8 cellular contexts compared by ENCODE assay signal in genomic region chr14:76904100-76904739, GRCh38.
A peak's percentile ranks its signal among the peaks of the same experiment; 100 is the strongest.
DNase-seq lines count a peak whose midpoint lies in the region; ATAC-seq, FAIRE-seq and TF ChIP-seq lines count a peak whose summit lies in the region.

No MANE protein-coding gene starts in this region.

- H2BK15ac ChIP-seq in H1 (ENCODE audit: low read length): peak overlapping the region; percentile 55; the same call in 1 of the 2 replicates

- peaks cover 0 to 8% (median 0%) of the 10 kb centered on the region in 5 donors for H3K27me3 Mint-ChIP-seq in naive thymus-derived CD4-positive, alpha-beta T cell

- H3K36me3 Mint-ChIP-seq in naive thymus-derived CD4-positive, alpha-beta T cell: peaks cover 0 to 9% (median 0%) of the 10 kb centered on the region in 5 donors

- H3K4me3 Mint-ChIP-seq in naive thymus-derived CD4-positive, alpha-beta T cell: peak overlapping the region in 4 of 10 donors; percentile 71 to 81 (median 76)

- 90% methylated on average over 19 of the region's 19 CpGs; no CpG with 5 or more reads in 1 of the 2 experiments for WGBS in H1 (ENCODE audit: extremely low coverage in 1 of 2, insufficient coverage in 1 of 2, insufficient read length in 1 of 2, insufficient replicate concordance in 2 of 2, low coverage in 1 of 2, low lambda C conversion rate in 2 of 2, missing lambda C conversion rate in 1 of 2), 2 experiments

- H4K20me1 ChIP-seq in H1 (replicated peaks in 1 of 2; ENCODE audit: control insufficient read depth in 1 of 2, insufficient read depth in 2 of 2, low read length in 2 of 2): no peaks in the 10 kb centered on the region

- no peak overlapping the region for H3K18ac ChIP-seq in H1 (ENCODE audit: extremely low read depth, low read length)

- no peak overlapping the region for H3K14ac ChIP-seq in H1 (ENCODE audit: insufficient read length)

- no peak for ATAC-seq in naive thymus-derived CD4-positive, alpha-beta T cell
- no peak for ATAC-seq in HG03432 (IDR thresholded peaks at IDR 0.05; ENCODE audit: unreplicated experiment)
- ATAC-seq in GM21717 (IDR thresholded peaks at IDR 0.05; ENCODE audit: unreplicated experiment): no peak

- no peak overlapping the region; the same call in 1 of the 2 replicates for H2BK12ac ChIP-seq in H1 (ENCODE audit: low read depth, low read length)

- peaks cover 21 to 38% (median 25%) of the 10 kb centered on the region in 7 donors for H3K4me1 Mint-ChIP-seq in naive thymus-derived CD4-positive, alpha-beta T cell

- H3K27me3 ChIP-seq in H1 (replicated peaks in 1 of 4; ENCODE audit: control insufficient read depth in 3 of 4, extremely low read depth in 1 of 4, insufficient read depth in 3 of 4, low read length in 3 of 4): no peaks in the 10 kb centered on the region
- no peaks in the 10 kb centered on the region for H3K27me3 ChIP-seq in naive thymus-derived CD4-positive, alpha-beta T cell (ENCODE audit: control insufficient read depth in 2 of 2, insufficient read depth in 2 of 2, low read length in 2 of 2)

- H3K36me3 ChIP-seq in H1 (ENCODE audit: control insufficient read depth in 2 of 4, insufficient read depth in 4 of 4, low read length in 3 of 4): no peaks in the 10 kb centered on the region
- no peaks in the 10 kb centered on the region for H3K36me3 ChIP-seq in naive thymus-derived CD4-positive, alpha-beta T cell (ENCODE audit: control insufficient read depth in 2 of 3, insufficient read depth in 3 of 3, low read length in 3 of 3)

- TF ChIP-seq CTCF in AG04449 (IDR thresholded peaks at IDR 0.05; ENCODE audit: insufficient read depth, low read length, missing control alignments): no peak
- no peak for TF ChIP-seq CTCF in H1 (IDR thresholded peaks at IDR 0.05; ENCODE audit: control extremely low read depth in 1 of 3, insufficient read depth in 1 of 3, low read depth in 1 of 3, low read length in 3 of 3)

- peak overlapping the region; percentile 9 for H3K4me3 ChIP-seq in AG04449 (ENCODE audit: low read depth, low read length)
- H3K4me3 ChIP-seq in H1 (ENCODE audit: extremely low read depth in 1 of 4, insufficient read depth in 2 of 4, low read depth in 3 of 4, low read length in 4 of 4): no peak overlapping the region
- no peak overlapping the region for H3K4me3 ChIP-seq in naive thymus-derived CD4-positive, alpha-beta T cell (ENCODE audit: low read length)

- peaks cover 0 to 7% (median 0%) of the 10 kb centered on the region in 11 donors for H3K9me3 Mint-ChIP-seq in naive thymus-derived CD4-positive, alpha-beta T cell

- CTCF ChIA-PET in AG04449 (lab: Yijun Ruan, JAX): interaction anchor here (1.1 to 27.8 kb wide), 13 partner anchors 9 to 190 kb away, joined by 3 to 1142 read pairs (median 7); no protein-coding TSS in a partner anchor
- CTCF ChIA-PET in H1 (lab: Charles Lee; ENCODE audit: partially characterized antibody): interaction anchor here (0.9 to 24.1 kb wide), 9 partner anchors 11 to 190 kb away, joined by 3 to 424 read pairs (median 7); no protein-coding TSS in a partner anchor
- CTCF ChIA-PET in naive thymus-derived CD4-positive, alpha-beta T cell (lab: Charles Lee): interaction anchor here (0.8 to 1.4 kb wide), 7 partner anchors 9 to 167 kb away, joined by 3 to 11 read pairs (median 4); no protein-coding TSS in a partner anchor

- H2BK120ac ChIP-seq in H1 (replicated peaks; ENCODE audit: low read depth, low read length): no peak overlapping the region

- H3K23ac ChIP-seq in H1 (ENCODE audit: insufficient read length): no peak overlapping the region

- H3K56ac ChIP-seq in H1 (replicated peaks; ENCODE audit: insufficient read length, low read depth, low read length): no peak overlapping the region

- peaks cover 2% of the 10 kb centered on the region; the same call in 1 of the 2 replicates for H3K23me2 ChIP-seq in H1 (ENCODE audit: low read depth, low read length)

- H2BK5ac ChIP-seq in H1 (ENCODE audit: low read depth, low read length): 0 out of 2 replicates have a peak overlapping the region, but pooled peaks have one; percentile 40

- peak; percentile 66 for DNase-seq in AG04449 (ENCODE audit: low read depth, low spot score)
- DNase-seq in M059J (ENCODE audit: low read depth): peak; percentile 88
- no peak for DNase-seq in H1 (ENCODE audit: low read depth in 1 of 2, low spot score in 2 of 2)
- no peak for DNase-seq in naive thymus-derived CD4-positive, alpha-beta T cell
- DNase-seq in AML-193 (lab: John Stamatoyannopoulos, UW): no peak
- no peak for DNase-seq in activated CD4-positive, CD25-positive, alpha-beta regulatory T cell treated with anti-CD3 and anti-CD28 coated beads, Interleukin-2, amount 50 U/mL, for 72 hours

- H2BK20ac ChIP-seq in H1 (ENCODE audit: low read length): peak overlapping the region; percentile 73; the same call in 1 of the 2 replicates

- peaks cover 3 to 4% of the 10 kb centered on the region in 2 experiments for H3K9me3 ChIP-seq in H1 (ENCODE audit: insufficient read depth in 2 of 2, low read depth in 1 of 2, low read length in 1 of 2)
- no peaks in the 10 kb centered on the region for H3K9me3 ChIP-seq in naive thymus-derived CD4-positive, alpha-beta T cell (ENCODE audit: control insufficient read depth in 2 of 3, low read length in 3 of 3)

- H3K27ac ChIP-seq in H1 (ENCODE audit: low read depth, low read length): no peak overlapping the region
- H3K27ac ChIP-seq in naive thymus-derived CD4-positive, alpha-beta T cell (ENCODE audit: low read depth, low read length): no peak overlapping the region

- H3K9ac ChIP-seq in H1 (replicated peaks in 1 of 4; ENCODE audit: extremely low read depth in 1 of 4, low read depth in 3 of 4, low read length in 3 of 4): no peak overlapping the region

- no peak for TF ChIP-seq POLR2A in H1 (IDR thresholded peaks at IDR 0.05; ENCODE audit: control extremely low read depth in 1 of 2, low read depth in 2 of 2, low read length in 2 of 2)

- no peak overlapping the region for H4K5ac ChIP-seq in H1 (ENCODE audit: insufficient read length, low read depth, low read length)

- POLR2A ChIA-PET in AG04449 (lab: Yijun Ruan, JAX) (interaction anchor here (0.6 to 1.7 kb wide), 5 partner anchors 15 to 166 kb away, joined by 3 to 21 read pairs (median 4); no protein-coding TSS in a partner anchor), H1 (lab: Charles Lee; ENCODE audit: partially characterized antibody) (interaction anchor here (1.2 to 1.8 kb wide), 4 partner anchors 9 to 51 kb away, joined by 3 to 7 read pairs (median 4); no protein-coding TSS in a partner anchor)
- POLR2A ChIA-PET in naive thymus-derived CD4-positive, alpha-beta T cell (lab: Charles Lee): interaction anchor here (0.6 to 1.2 kb wide), 6 partner anchors 8 to 216 kb away, joined by 3 to 5 read pairs (median 4); no protein-coding TSS in a partner anchor

- peak overlapping the region in 8 of 9 donors; percentile 9 to 97 (median 82) for H3K27ac Mint-ChIP-seq in naive thymus-derived CD4-positive, alpha-beta T cell

- 0 out of 2 replicates have a peak overlapping the region, but pooled peaks have one; percentile 35 for H4K8ac ChIP-seq in H1 (ENCODE audit: extremely low read depth, insufficient read depth, low read length)

- no peaks in the 10 kb centered on the region for H3K79me2 ChIP-seq in H1 (ENCODE audit: control insufficient read depth in 1 of 2, insufficient read depth in 2 of 2, low read length in 2 of 2)

- H2AK5ac ChIP-seq in H1 (ENCODE audit: low read depth, low read length): no peak overlapping the region

- H3K4ac ChIP-seq in H1 (replicated peaks; ENCODE audit: insufficient read length, low read depth, low read length): no peak overlapping the region

- H3K4me2 ChIP-seq in H1 (ENCODE audit: insufficient read depth in 1 of 2, low read depth in 2 of 2, low read length in 2 of 2): no peak overlapping the region

- intact Hi-C loops in naive thymus-derived CD4-positive, alpha-beta T cell (cut with micrococcal nuclease): no loop called here

- FAIRE-seq in H1 (lab: Jason Lieb, UNC): no peak

- peaks cover 0 to 3% (median 1%) of the 10 kb centered on the region in 4 experiments; a peak in 1 of 7 replicates for H3K4me1 ChIP-seq in H1 (replicated peaks in 1 of 4; ENCODE audit: control insufficient read depth in 3 of 4, insufficient read depth in 4 of 4, low read length in 3 of 4)
- H3K4me1 ChIP-seq in naive thymus-derived CD4-positive, alpha-beta T cell (ENCODE audit: control insufficient read depth in 2 of 2, insufficient read depth in 2 of 2, low read length in 2 of 2): peaks cover 18 to 22% of the 10 kb centered on the region in 2 donors

- TF ChIP-seq RAD21 in H1 (IDR thresholded peaks at IDR 0.05 in 1 of 2, conservative IDR thresholded peaks at IDR 0.05 in 1 of 2; ENCODE audit: low read depth in 2 of 2, low read length in 2 of 2): no peak

- no peaks in the 10 kb centered on the region for H3K79me1 ChIP-seq in H1 (ENCODE audit: low read depth, low read length)

- peak overlapping the region; percentile 17; the same call in 1 of the 2 replicates for H2AFZ ChIP-seq in H1 (ENCODE audit: low read length)

- H4K91ac ChIP-seq in H1 (replicated peaks; ENCODE audit: insufficient read length, low read length): no peak overlapping the region

- no peak for TF ChIP-seq EP300 in H1 (IDR thresholded peaks at IDR 0.05; ENCODE audit: borderline replicate concordance in 1 of 2, low read depth in 2 of 2, low read length in 2 of 2)

TF ChIP-seq in H1, 55 proteins besides CTCF, POLR2A, EP300 and RAD21:
- no peak for TF ChIP-seq POLR2AphosphoS5 (IDR thresholded peaks at IDR 0.05; ENCODE audit: low read depth, low read length)
- no peak for TF ChIP-seq KDM4A (IDR thresholded peaks at IDR 0.05; ENCODE audit: low read depth, low read length, severe bottlenecking)
- no peak for TF ChIP-seq SIN3A (conservative IDR thresholded peaks at IDR 0.05 in 1 of 2, IDR thresholded peaks at IDR 0.05 in 1 of 2; ENCODE audit: low read depth in 1 of 2, low read length in 2 of 2)
- TF ChIP-seq GTF2F1 (IDR thresholded peaks at IDR 0.05; ENCODE audit: borderline replicate concordance, low read depth, low read length): no peak
- TF ChIP-seq FOSL1 (IDR thresholded peaks at IDR 0.05; ENCODE audit: insufficient read depth, low read depth, low read length): no peak
- no peak for TF ChIP-seq KDM1A (IDR thresholded peaks at IDR 0.05; ENCODE audit: borderline replicate concordance, low read length)
- TF ChIP-seq HDAC6 (IDR thresholded peaks at IDR 0.05; ENCODE audit: low read depth, low read length): no peak
- no peak for TF ChIP-seq CHD1 (IDR thresholded peaks at IDR 0.05; ENCODE audit: low read depth, low read length)
- no peak for TF ChIP-seq ATF3 (IDR thresholded peaks at IDR 0.05; ENCODE audit: insufficient read depth, low read depth, low read length)
- TF ChIP-seq CREB1 (IDR thresholded peaks at IDR 0.05): no peak

Comparison
In these comparisons a context has a peak if more than half of its experiments do, and no peak if none do; other contexts are left out.
1. DNase-seq: peak in AG04449 (single experiment) and M059J (single experiment); none in H1 (0 of 2), naive thymus-derived CD4-positive, alpha-beta T cell (0 of 9), AML-193 (0 of 2) and activated CD4-positive, CD25-positive, alpha-beta regulatory T cell treated with anti-CD3 and anti-CD28 coated beads, Interleukin-2, amount 50 U/mL, for 72 hours (single experiment).